Comparison of ENCODE assay signal across 1 cellular context in the genomic region with DNA sequence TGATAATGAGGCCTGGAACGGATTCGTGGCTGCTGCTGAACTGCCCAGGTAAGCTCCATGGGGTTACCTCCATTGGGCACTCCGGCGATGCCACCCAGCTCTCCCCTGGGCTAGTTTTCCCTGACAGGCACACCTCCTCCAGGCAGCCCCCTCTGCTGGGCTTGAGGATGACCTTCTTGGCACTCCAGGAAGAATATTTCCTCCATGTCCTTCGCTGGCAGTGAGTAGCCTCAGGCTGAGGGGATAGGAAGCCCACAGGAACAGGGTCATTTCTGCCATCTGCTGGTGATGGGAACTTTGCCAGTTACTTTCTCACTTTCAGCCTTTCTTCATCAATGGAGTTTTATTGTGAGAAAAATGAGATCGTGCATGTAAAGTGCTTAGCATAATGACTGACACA. TPM values are rescaled to one million over a fixed set of nuclear protein-coding genes. Genes with fewer than 3 reads are reported as not detected.
"Had no signal": no experiment of that assay in that cellular context is flagged by ENCODE, and none has a peak within 500 bp of the region (broad histone marks: within the 10 kb centered on the region; RNA-seq: fewer than 3 reads in every experiment).

No MANE protein-coding gene starts in this region.

RNA-seq across cellular contexts. Expression of a gene that starts 8.7 kb away (rescaled TPM):
- polyA plus RNA-seq: neural cell had no signal

RNA-seq across cellular contexts. Expression of a gene that starts 22.3 kb away (rescaled TPM):
- polyA plus RNA-seq: neural cell had no signal
